ENCODE assay signal across 16 cellular contexts in genomic region chr5:60417500-60418181, GRCh38.
DNase-seq lines count a peak whose midpoint lies in the region; ATAC-seq and TF ChIP-seq lines count a peak whose summit lies in the region.
"Had no signal": no experiment of that assay in that cellular context is flagged by ENCODE, and none has a peak within 500 bp of the region (broad histone marks: within the 10 kb centered on the region; RNA-seq: fewer than 3 reads in every experiment).

No MANE protein-coding gene starts in this region.

- H3K9ac ChIP-seq in endodermal cell (ENCODE audit: extremely low read depth, low read length, poor library complexity, severe bottlenecking) = no peak overlapping the region

- H3K4me2 ChIP-seq in hepatocyte = no peak overlapping the region
- H3K4me2 ChIP-seq: GM23338 had no signal

- H3K27me3 Mint-ChIP-seq in endodermal cell (ENCODE audit: insufficient read depth) (no peaks in the 10 kb centered on the region), osteocyte (ENCODE audit: unreplicated experiment) (no peaks in the 10 kb centered on the region)
- H3K27me3 Mint-ChIP-seq: CD4-positive, alpha-beta T cell had no signal

- H3K9me3 Mint-ChIP-seq in endodermal cell = peaks cover 18% of the 10 kb centered on the region
- H3K9me3 Mint-ChIP-seq in osteocyte (ENCODE audit: unreplicated experiment) = peaks cover 14% of the 10 kb centered on the region

- DNase-seq in DMS53 (lab: John Stamatoyannopoulos, UW) (peak; percentile 34), HuH-7.5 (ENCODE audit: low spot score) (peak; percentile 25), endodermal cell (no peak), osteocyte (ENCODE audit: extremely low spot score, unreplicated experiment) (no peak), hepatocyte (ENCODE audit: low spot score) (no peak), SKM-1 (lab: John Stamatoyannopoulos, UW; ENCODE audit: unreplicated experiment) (no peak)
- DNase-seq: C1 segment of cervical spinal cord; Calu3; CD4-positive, alpha-beta T cell; DMS 273 treated with DMSO at 0.1 percent for 48 hours; DMS79 treated with DMSO at 0.1 percent for 48 hours; EL; H7 had no signal

- H3K36me3 ChIP-seq in endodermal cell (ENCODE audit: control insufficient read depth, insufficient read depth, low read length) (no peaks in the 10 kb centered on the region), hepatocyte (replicated peaks; ENCODE audit: insufficient read depth, low read depth) (no peaks in the 10 kb centered on the region)

- H3K4me3 ChIP-seq in endodermal cell (ENCODE audit: low read length) (no peak overlapping the region), hepatocyte (no peak overlapping the region)
- H3K4me3 ChIP-seq: GM23338 had no signal

- 88 to 92% methylated on average over 2 of the region's 3 CpGs for WGBS in endodermal cell (ENCODE audit: insufficient coverage in 1 of 2, insufficient read length in 1 of 2), 2 experiments
- 62% methylated on average over 3 of the region's 3 CpGs for WGBS in hepatocyte (ENCODE audit: low lambda C conversion rate, missing lambda C conversion rate)

- no peak for TF ChIP-seq CTCF in endodermal cell (conservative IDR thresholded peaks at IDR 0.05)
- no peak for TF ChIP-seq CTCF in osteocyte (IDR thresholded peaks at IDR 0.05)
- TF ChIP-seq CTCF in hepatocyte (IDR thresholded peaks at IDR 0.05; ENCODE audit: poor library complexity) = no peak

- H3K9me2 ChIP-seq in hepatocyte (replicated peaks; ENCODE audit: insufficient read depth) = no peaks in the 10 kb centered on the region

- no peaks in the 10 kb centered on the region for H3K79me2 ChIP-seq in hepatocyte

- H3K9me3 ChIP-seq in endodermal cell (ENCODE audit: control insufficient read depth, low read length) (no peaks in the 10 kb centered on the region), hepatocyte (ENCODE audit: low read depth) (no peaks in the 10 kb centered on the region)

- H3K4me1 Mint-ChIP-seq in endodermal cell (no peaks in the 10 kb centered on the region), osteocyte (ENCODE audit: unreplicated experiment) (peaks cover 15% of the 10 kb centered on the region)
- H3K4me1 Mint-ChIP-seq: GM23338 had no signal

- no peaks in the 10 kb centered on the region for H3K4me1 ChIP-seq in endodermal cell (ENCODE audit: control insufficient read depth, insufficient read depth, low read length)
- no peaks in the 10 kb centered on the region for H3K4me1 ChIP-seq in hepatocyte (ENCODE audit: insufficient read depth)

- peak overlapping the region; percentile 34 for H3K27ac ChIP-seq in endodermal cell (ENCODE audit: low read depth, low read length)
- H3K27ac ChIP-seq in hepatocyte = no peak overlapping the region

- no peak overlapping the region for H2AFZ ChIP-seq in hepatocyte
- H2AFZ ChIP-seq: GM23338 had no signal

- no peaks in the 10 kb centered on the region for H3K36me3 Mint-ChIP-seq in endodermal cell (ENCODE audit: low read depth)
- no peaks in the 10 kb centered on the region for H3K36me3 Mint-ChIP-seq in osteocyte (ENCODE audit: unreplicated experiment)

- no peak overlapping the region for H3K27ac Mint-ChIP-seq in endodermal cell
- H3K27ac Mint-ChIP-seq in osteocyte (ENCODE audit: unreplicated experiment) = peak overlapping the region; percentile 66
- H3K27ac Mint-ChIP-seq: B cell; CD4-positive, alpha-beta T cell; GM23338 had no signal

- H3K27me3 ChIP-seq in endodermal cell (ENCODE audit: control insufficient read depth, insufficient read depth, low read length, poor library complexity, severe bottlenecking) = no peaks in the 10 kb centered on the region
- H3K27me3 ChIP-seq in hepatocyte = no peaks in the 10 kb centered on the region

- ATAC-seq in HG03175 (IDR thresholded peaks at IDR 0.05; ENCODE audit: unreplicated experiment) = no peak
- ATAC-seq: GM23338 had no signal

- no peak overlapping the region for H3K4me3 Mint-ChIP-seq in endodermal cell
- no peak overlapping the region for H3K4me3 Mint-ChIP-seq in osteocyte (ENCODE audit: unreplicated experiment)
- H3K4me3 Mint-ChIP-seq: B cell; CD4-positive, alpha-beta T cell; GM23338 had no signal

- H4K20me1 ChIP-seq in hepatocyte (ENCODE audit: insufficient read depth, poor library complexity, severe bottlenecking) = no peaks in the 10 kb centered on the region

Comparison
In these comparisons a context has a peak if more than half of its experiments do, and no peak if none do; other contexts are left out.
1. DNase-seq: peak in DMS53 (single experiment) and HuH-7.5 (single experiment); none in endodermal cell (single experiment), osteocyte (single experiment), hepatocyte (single experiment) and SKM-1 (single experiment).